In the genomic region with DNA sequence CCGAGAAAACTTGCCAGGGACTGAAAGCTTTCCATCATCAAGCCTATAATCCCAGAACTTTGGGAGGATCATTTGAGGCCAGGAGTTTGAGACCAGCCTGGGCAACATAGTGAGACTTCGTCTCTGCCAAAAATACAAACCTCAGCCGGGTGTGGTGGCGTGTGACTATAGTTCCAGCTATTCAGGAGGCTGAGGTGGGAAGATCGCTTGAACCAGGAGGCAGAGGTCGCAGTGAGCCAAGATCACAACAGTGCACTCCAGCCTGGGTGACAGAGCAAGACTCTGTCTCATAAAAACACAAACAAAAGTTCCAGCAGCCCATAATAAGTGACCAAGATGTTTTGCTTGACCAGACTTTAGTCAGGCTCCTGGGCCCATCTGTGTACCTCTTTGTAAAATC, we compare ENCODE assay signal across 16 cellular contexts. TPM values are rescaled to one million over a fixed set of nuclear protein-coding genes. Genes with fewer than 3 reads are reported as not detected.
A peak's percentile ranks its signal among the peaks of the same experiment; 100 is the strongest.
DNase-seq lines count a peak whose midpoint lies in the region; ATAC-seq and TF ChIP-seq lines count a peak whose summit lies in the region.
"Had no signal": no experiment of that assay in that cellular context is flagged by ENCODE, and none has a peak within 500 bp of the region (broad histone marks: within the 10 kb centered on the region; RNA-seq: fewer than 3 reads in every experiment).

No MANE protein-coding gene starts in this region.

- H3K4me2 ChIP-seq in H9 (ENCODE audit: insufficient read depth, insufficient read length, low read length): no peak overlapping the region

- no peak overlapping the region for H4K5ac ChIP-seq in H9 (ENCODE audit: insufficient read length, low read depth, low read length)

- H4K91ac ChIP-seq in H9 (ENCODE audit: insufficient read length, low read depth, low read length): no peak overlapping the region

- H3K4me3 Mint-ChIP-seq in H9: peak overlapping the region; percentile 19 to 46; a peak in 1 of 5 replicates
- H3K4me3 Mint-ChIP-seq: activated naive CD4-positive, alpha-beta T cell treated with anti-CD3 and anti-CD28 coated beads, Interleukin-2, amount 10 ng/mL, durations not matched to agents 7 days and 5 days; T-helper 1 cell treated with Interleukin-12 subunit alpha and Interleukin-12 subunit beta and Interleukin-4 antibody, amounts not matched to agents 30 μg/mL and 1 μg/mL, for 36 hours had no signal

- H3K18ac ChIP-seq in H9 (ENCODE audit: insufficient read length, low read depth, low read length): no peak overlapping the region

- H3K79me1 ChIP-seq in H9 (ENCODE audit: insufficient read depth, low read depth, low read length, poor library complexity, severe bottlenecking): no peaks in the 10 kb centered on the region

- WGBS in H9 (ENCODE audit: extremely low coverage, insufficient read length, low lambda C conversion rate): no CpG with 5 or more reads among the region's 6 CpGs

- H3K4me1 ChIP-seq in H9 (ENCODE audit: insufficient read depth, low read length) (no peaks in the 10 kb centered on the region), foreskin keratinocyte (peaks cover 36% of the 10 kb centered on the region), gastrocnemius medialis (peaks cover 14 to 27% of the 10 kb centered on the region in 2 donors)

- no peak overlapping the region for H2BK5ac ChIP-seq in H9 (ENCODE audit: insufficient read length, low read length)

- H3K23ac ChIP-seq in H9 (ENCODE audit: insufficient read length, low read depth, low read length): no peak overlapping the region

- H3K9me3 ChIP-seq in H9 (ENCODE audit: control insufficient read depth, low read depth, low read length) (no peaks in the 10 kb centered on the region), gastrocnemius medialis (no peaks in the 10 kb centered on the region)

- H3K4ac ChIP-seq in H9 (ENCODE audit: low read depth, low read length): no peak overlapping the region

- H3K79me2 ChIP-seq in H9 (ENCODE audit: insufficient read depth, low read length): no peaks in the 10 kb centered on the region

- H3K23me2 ChIP-seq in H9 (ENCODE audit: insufficient read length, low read depth, low read length, poor library complexity, severe bottlenecking): peaks cover 4% of the 10 kb centered on the region

- H3K27me3 ChIP-seq in H9 (ENCODE audit: insufficient read depth, low read length) (no peaks in the 10 kb centered on the region), foreskin keratinocyte (no peaks in the 10 kb centered on the region), gastrocnemius medialis (no peaks in the 10 kb centered on the region)

- CTCF ChIA-PET in RWPE1 (lab: Yijun Ruan, JAX): interaction anchor here (0.9 kb wide), 1 partner anchor 8 kb away, joined by 3 read pairs; no protein-coding TSS in a partner anchor

- H4K20me1 ChIP-seq in H9 (ENCODE audit: control insufficient read depth, insufficient read depth, insufficient read length): no peaks in the 10 kb centered on the region

- POLR2A ChIA-PET in RWPE1 (lab: Yijun Ruan, JAX; ENCODE audit: low non-redundant PET): no interaction called here

- no peak overlapping the region for H2BK120ac ChIP-seq in H9 (ENCODE audit: low read depth, low read length, poor library complexity, severe bottlenecking)

- DNase-seq in H9: no peak
- no peak for DNase-seq in RWPE1 (ENCODE audit: low spot score)
- DNase-seq in foreskin keratinocyte: peak in 1 of 2 donors; percentile 30
- DNase-seq in sciatic nerve (ENCODE audit: low spot score): peak; percentile 48
- no peak for DNase-seq in gastrocnemius medialis
- DNase-seq: activated CD4-positive, CD25-positive, alpha-beta regulatory T cell treated with anti-CD3 and anti-CD28 coated beads, Interleukin-2, amount 50 U/mL, for 72 hours; activated naive CD4-positive, alpha-beta T cell treated with anti-CD3 and anti-CD28 coated beads, Interleukin-2, amount 10 ng/mL, durations not matched to agents 7 days and 5 days; CD4-positive, alpha-beta memory T cell; effector memory CD4-positive, alpha-beta T cell; Kasumi-1; NCI-H2029; NCI-H526 had no signal

- no peak overlapping the region for H3K14ac ChIP-seq in H9 (ENCODE audit: insufficient read depth, low read length)

- no peak overlapping the region; a peak in 1 of 7 replicates for H3K27ac Mint-ChIP-seq in H9
- H3K27ac Mint-ChIP-seq: activated naive CD4-positive, alpha-beta T cell treated with anti-CD3 and anti-CD28 coated beads, Interleukin-2, amount 10 ng/mL, durations not matched to agents 7 days and 5 days; T-helper 1 cell treated with Interleukin-12 subunit alpha and Interleukin-12 subunit beta and Interleukin-4 antibody, amounts not matched to agents 30 μg/mL and 1 μg/mL, for 36 hours had no signal

- H4K8ac ChIP-seq in H9 (replicated peaks; ENCODE audit: insufficient read length, low read depth, low read length): no peak overlapping the region

- no peak overlapping the region for H2AK5ac ChIP-seq in H9 (ENCODE audit: insufficient read length, low read length)

- H3K4me3 ChIP-seq in gastrocnemius medialis: no peak overlapping the region

- no peak overlapping the region for H2AFZ ChIP-seq in H9 (ENCODE audit: low read length)

- H3K27me3 Mint-ChIP-seq in H9 (ENCODE audit: low read depth): peaks cover 2% of the 10 kb centered on the region
- H3K27me3 Mint-ChIP-seq: CD4-positive, alpha-beta memory T cell had no signal

- H2BK15ac ChIP-seq in H9 (ENCODE audit: low read depth, low read length): no peak overlapping the region

- H3K27ac ChIP-seq in H9 (ENCODE audit: insufficient read length, low read depth, low read length) (no peak overlapping the region), RWPE1 (peak overlapping the region; percentile 98), foreskin keratinocyte (peak overlapping the region; percentile 30), gastrocnemius medialis (no peak overlapping the region)

- no peak overlapping the region for H2BK12ac ChIP-seq in H9 (ENCODE audit: insufficient read length, low read depth, low read length)

- intact Hi-C loops in sciatic nerve (cut with DNase I) (no loop called here), gastrocnemius medialis (cut with DNase I; ENCODE audit: low total_unique reads) (loop anchor here (5.0 kb wide), 1 partner anchor 550 kb away; a partner anchor contains a TSS)

- no peak overlapping the region for H3K9ac ChIP-seq in H9 (ENCODE audit: extremely low read depth, insufficient read length, low read length)

- H2BK20ac ChIP-seq in H9 (ENCODE audit: low read depth, low read length, poor library complexity, severe bottlenecking): no peak overlapping the region

- peaks cover 0 to 5% of the 10 kb centered on the region in 2 donors for H3K36me3 ChIP-seq in gastrocnemius medialis

- no peak overlapping the region for H3T11ph ChIP-seq in H9 (ENCODE audit: low read length)

- no peak for ATAC-seq in foreskin keratinocyte
- no peak for ATAC-seq in sciatic nerve
- ATAC-seq in HG03039 (IDR thresholded peaks at IDR 0.05; ENCODE audit: unreplicated experiment): no peak
- no peak for ATAC-seq in HG03354 (IDR thresholded peaks at IDR 0.05; ENCODE audit: poor library complexity, severe bottlenecking, unreplicated experiment)
- no peak for ATAC-seq in gastrocnemius medialis
- ATAC-seq: Panc1 had no signal

- in situ Hi-C loops in gastrocnemius medialis (cut with MboI; ENCODE audit: low sequenced_read_pairs in 4 of 4): loop anchor here in 2 of 4 donors (25.0 kb wide), 2 partner anchors 460 to 485 kb away; no protein-coding TSS in a partner anchor

- TF ChIP-seq CTCF in H9 (conservative IDR thresholded peaks at IDR 0.05): no peak
- TF ChIP-seq CTCF in RWPE1 (conservative IDR thresholded peaks at IDR 0.05; ENCODE audit: low read depth): no peak
- TF ChIP-seq CTCF in foreskin keratinocyte (conservative IDR thresholded peaks at IDR 0.05): no peak
- TF ChIP-seq CTCF in gastrocnemius medialis (IDR thresholded peaks at IDR 0.05 in 4 of 5, conservative IDR thresholded peaks at IDR 0.05 in 1 of 5): no peak

- H3K36me3 Mint-ChIP-seq in H9 (ENCODE audit: insufficient read depth in 1 of 3, low read depth in 3 of 3): peaks cover 3 to 19% (median 7%) of the 10 kb centered on the region in 3 experiments; a peak in 5 of 7 replicates

- H3K4me1 Mint-ChIP-seq in H9: peaks cover 16 to 20% of the 10 kb centered on the region in 2 experiments

- H3K56ac ChIP-seq in H9 (ENCODE audit: insufficient read length, low read depth, low read length): no peak overlapping the region

- no peak for TF ChIP-seq POLR2A in gastrocnemius medialis (IDR thresholded peaks at IDR 0.05)

- H3K9me3 Mint-ChIP-seq in H9: no peaks in the 10 kb centered on the region
- H3K9me3 Mint-ChIP-seq: activated naive CD4-positive, alpha-beta T cell treated with anti-CD3 and anti-CD28 coated beads, Interleukin-2, amount 10 ng/mL, durations not matched to agents 7 days and 5 days; CD4-positive, alpha-beta memory T cell; T-helper 1 cell treated with Interleukin-12 subunit alpha and Interleukin-12 subunit beta and Interleukin-4 antibody, amounts not matched to agents 30 μg/mL and 1 μg/mL, for 36 hours had no signal

RNA-seq across cellular contexts. Expression of a gene that starts 1.9 kb away (rescaled TPM):
- 17.9 and 21.5 TPM in 2 replicates for total RNA-seq in H9 (2021)
- total RNA-seq in foreskin keratinocyte: 64.9 and 77.9 TPM in 2 replicates
- polyA plus RNA-seq in foreskin keratinocyte: 42.9 and 44.8 TPM in 2 replicates
- 21.8 TPM for total RNA-seq in sciatic nerve
- total RNA-seq in gastrocnemius medialis: 1 to 10 TPM; 2.6 to 7.1 (median 5.0) TPM

Comparison
In these comparisons a context has a peak if more than half of its experiments do, and no peak if none do; other contexts are left out.
1. H3K27ac ChIP-seq: peak in RWPE1 (single experiment) and foreskin keratinocyte (single experiment); none in H9 (single experiment) and gastrocnemius medialis (0 of 4).